Comparison of ENCODE assay signal across 8 cellular contexts in genomic region chr11:9315078-9315688, GRCh38. TPM values are rescaled to one million over a fixed set of nuclear protein-coding genes. Genes with fewer than 3 reads are reported as not detected.
A peak's percentile ranks its signal among the peaks of the same experiment; 100 is the strongest.
DNase-seq lines count a peak whose midpoint lies in the region; ATAC-seq, FAIRE-seq and TF ChIP-seq lines count a peak whose summit lies in the region.

No MANE protein-coding gene starts in this region.

- 0 out of 2 replicates have a peak, but pooled peaks cover 4% of the 10 kb centered on the region for H3K36me3 ChIP-seq in SJSA1
- H3K36me3 ChIP-seq in pancreas: no peaks in the 10 kb centered on the region

- no peak for FAIRE-seq in pancreas (lab: Jason Lieb, UNC)

- DNase-seq in DMS53 (lab: John Stamatoyannopoulos, UW) (peak; percentile 80), DMS53 treated with DMSO at 0.1 percent for 48 hours (lab: John Stamatoyannopoulos, UW; ENCODE audit: unreplicated experiment) (no peak), SJSA1 (ENCODE audit: low read depth in 1 of 2, low spot score in 2 of 2) (peak; percentile 43 to 50), epithelial cell of prostate (ENCODE audit: low read depth, low spot score) (no peak), pancreas (peak in 1 of 6 donors; percentile 34), cerebellar nuclear complex (lab: John Stamatoyannopoulos, UW) (no peak), NCI-H2029 treated with DMSO at 0.1 percent for 48 hours (lab: John Stamatoyannopoulos, UW) (no peak)

- H3K27me3 ChIP-seq in SJSA1 (replicated peaks) (no peaks in the 10 kb centered on the region), pancreas (no peaks in the 10 kb centered on the region)

- 53 to 58% methylated on average over 16 of the region's 16 CpGs for WGBS in pancreas, 2 donors

- ATAC-seq in pancreas (peak in 3 of 4 donors; percentile 1), HG03159 (IDR thresholded peaks at IDR 0.05; ENCODE audit: unreplicated experiment) (no peak)

- H3K27ac ChIP-seq in SJSA1: peak overlapping the region; percentile 98
- peak overlapping the region; percentile 88 for H3K27ac ChIP-seq in epithelial cell of prostate
- H3K27ac ChIP-seq in pancreas: peak overlapping the region; percentile 68 to 84 (median 78)

- intact Hi-C loops in pancreas (cut with DNase I): no loop called here

- H3K9me3 ChIP-seq in SJSA1 (replicated peaks) (no peaks in the 10 kb centered on the region), pancreas (no peaks in the 10 kb centered on the region)

- no peak for TF ChIP-seq CTCF in pancreas (IDR thresholded peaks at IDR 0.05)

- H3K4me3 ChIP-seq in SJSA1: peak overlapping the region; percentile 77
- H3K4me3 ChIP-seq in pancreas: peak overlapping the region in 3 of 4 donors; percentile 67 to 98 (median 96)

- peaks cover 11% of the 10 kb centered on the region for H3K4me1 ChIP-seq in SJSA1 (replicated peaks)
- H3K4me1 ChIP-seq in pancreas: peaks cover 0 to 8% (median 4%) of the 10 kb centered on the region in 3 donors

RNA-seq across cellular contexts. Expression of gene TMEM41B, which starts 0.8 kb away (rescaled TPM):
- total RNA-seq in SJSA1 (2014; rRNA removed; shearing (Covaris generic)): 27.2 and 30.3 TPM in 2 replicates
- total RNA-seq in pancreas: 10 to 100 TPM; 13.5 to 20.9 (median 16.3) TPM
- polyA plus RNA-seq in pancreas: 10 to 100 TPM; 13.4 to 18.9 TPM

RNA-seq across cellular contexts. Expression of gene DENND5A, which starts 50.0 kb away (rescaled TPM):
- total RNA-seq in SJSA1 (2014; rRNA removed; shearing (Covaris generic)): 29.4 and 44.6 TPM in 2 replicates
- 10 to 100 TPM; 21.5 to 32.1 (median 27.8) TPM for total RNA-seq in pancreas
- 10 to 100 TPM; 20.0 to 27.0 TPM for polyA plus RNA-seq in pancreas

Comparison
In these comparisons a context has a peak if more than half of its experiments do, and no peak if none do; other contexts are left out.
1. DNase-seq: peak in DMS53 (single experiment) and SJSA1 (2 of 2); none in DMS53 treated with DMSO at 0.1 percent for 48 hours (single experiment), epithelial cell of prostate (single experiment), cerebellar nuclear complex (0 of 2) and NCI-H2029 treated with DMSO at 0.1 percent for 48 hours (single experiment).
2. Peak in every context shown above with its lines, with median percentiles within 50 percentile points of each other: H3K27ac ChIP-seq.